Comparison of ENCODE assay signal across 25 cellular contexts in the genomic region with DNA sequence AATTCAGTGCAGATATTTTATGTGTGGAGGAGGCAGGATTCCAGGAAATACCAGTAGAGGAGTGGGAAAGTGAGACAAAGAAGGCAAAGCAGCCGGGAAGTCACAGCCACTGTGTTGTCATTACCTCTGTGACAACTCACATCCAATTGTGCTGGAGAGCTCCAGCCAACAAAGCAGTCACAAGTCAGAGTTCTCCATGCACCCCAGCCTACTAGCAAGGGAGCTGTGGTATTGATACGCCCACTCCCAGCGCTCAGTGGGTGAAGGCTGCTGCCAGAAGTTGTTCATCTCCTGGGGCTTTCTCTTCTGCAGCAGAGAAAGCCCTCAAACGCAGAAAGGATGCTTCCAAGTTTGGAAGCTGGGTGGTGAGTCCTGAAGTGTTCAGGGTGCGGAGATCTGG.
"Had no signal": no experiment of that assay in that cellular context is flagged by ENCODE, and none has a peak within 500 bp of the region (broad histone marks: within the 10 kb centered on the region; RNA-seq: fewer than 3 reads in every experiment).

No MANE protein-coding gene starts in this region.

- H3K27ac ChIP-seq: colonic mucosa, neutrophil, psoas muscle, skin epidermis, spleen, suprapubic skin, transverse colon, upper lobe of right lung, uterus had no signal

- H3K27ac Mint-ChIP-seq: dendritic cell treated with granulocyte-macrophage colony-stimulating factor and Interleukin-4, amounts not matched to agents 40 ng/mL and 50 ng/mL, for 4 days; effector memory CD8-positive, alpha-beta T cell; memory B cell; mesothelial cell of epicardium; naive B cell; nephron progenitor cell; stimulated activated naive B cell treated with anti-CD40 and anti-IgM and Interleukin-4, amounts not matched to agents 10 μg/mL and 1 μg/mL and 100 μg/mL, for 72 hours; stimulated activated naive CD8-positive, alpha-beta T cell treated with anti-CD3 and anti-CD28 coated beads, Interleukin-15, Interleukin-2, amounts not matched to agents 100 ng/mL and 50 ng/mL, for 24 hours had no signal

- H3K9me3 Mint-ChIP-seq: central memory CD8-positive, alpha-beta T cell; dendritic cell treated with granulocyte-macrophage colony-stimulating factor and Interleukin-4, amounts not matched to agents 40 ng/mL and 50 ng/mL, for 4 days; effector memory CD8-positive, alpha-beta T cell; memory B cell; naive B cell; nephron progenitor cell; stimulated activated naive B cell treated with anti-CD40 and anti-IgM and Interleukin-4, amounts not matched to agents 10 μg/mL and 1 μg/mL and 100 μg/mL, for 72 hours; stimulated activated naive CD8-positive, alpha-beta T cell treated with anti-CD3 and anti-CD28 coated beads, Interleukin-15, Interleukin-2, amounts not matched to agents 100 ng/mL and 50 ng/mL, for 24 hours had no signal

- H3K4me3 Mint-ChIP-seq: central memory CD8-positive, alpha-beta T cell; dendritic cell treated with granulocyte-macrophage colony-stimulating factor and Interleukin-4, amounts not matched to agents 40 ng/mL and 50 ng/mL, for 4 days; effector memory CD8-positive, alpha-beta T cell; memory B cell; mesothelial cell of epicardium; nephron progenitor cell; stimulated activated naive B cell treated with anti-CD40 and anti-IgM and Interleukin-4, amounts not matched to agents 10 μg/mL and 1 μg/mL and 100 μg/mL, for 72 hours; stimulated activated naive CD8-positive, alpha-beta T cell treated with anti-CD3 and anti-CD28 coated beads, Interleukin-15, Interleukin-2, amounts not matched to agents 100 ng/mL and 50 ng/mL, for 24 hours had no signal

- H3K36me3 Mint-ChIP-seq: memory B cell; mesothelial cell of epicardium; naive B cell; stimulated activated naive B cell treated with anti-CD40 and anti-IgM and Interleukin-4, amounts not matched to agents 10 μg/mL and 1 μg/mL and 100 μg/mL, for 72 hours had no signal

- FAIRE-seq: frontal cortex, keratinocyte had no signal

- H3K27me3 Mint-ChIP-seq: memory B cell; stimulated activated naive CD8-positive, alpha-beta T cell treated with anti-CD3 and anti-CD28 coated beads, Interleukin-15, Interleukin-2, amounts not matched to agents 100 ng/mL and 50 ng/mL, for 24 hours had no signal

- DNase-seq: colonic mucosa; effector memory CD8-positive, alpha-beta T cell; mucosa of descending colon; naive B cell; nephron progenitor cell; psoas muscle; right cardiac atrium; spleen; stimulated activated CD4-positive, alpha-beta T cell treated with anti-CD3 and anti-CD28 coated beads, Interleukin-2, amount 100 ng/mL, for 48 hours; stimulated activated naive B cell treated with anti-CD40 and anti-IgM and Interleukin-4, amounts not matched to agents 10 μg/mL and 1 μg/mL and 100 μg/mL, for 72 hours; transverse colon; uterus had no signal

- ATAC-seq: effector memory CD8-positive, alpha-beta T cell; left lobe of liver; mucosa of descending colon; psoas muscle; right cardiac atrium; stimulated activated naive B cell treated with anti-CD40 and anti-IgM and Interleukin-4, amounts not matched to agents 10 μg/mL and 1 μg/mL and 100 μg/mL, for 72 hours; upper lobe of right lung had no signal

- H3K4me3 ChIP-seq: colonic mucosa, lung, mucosa of descending colon, psoas muscle, skin epidermis, spleen, suprapubic skin, transverse colon, upper lobe of right lung, uterus had no signal

- H3K4me1 ChIP-seq: colonic mucosa, psoas muscle, spleen, suprapubic skin, transverse colon, upper lobe of right lung, uterus had no signal

- H3K9me3 ChIP-seq: colonic mucosa, mucosa of descending colon, neutrophil, psoas muscle, spleen, suprapubic skin, transverse colon, upper lobe of right lung, uterus had no signal

- H3K27me3 ChIP-seq: colonic mucosa, suprapubic skin, transverse colon, upper lobe of right lung, uterus had no signal

- H3K36me3 ChIP-seq: colonic mucosa, neutrophil, spleen, suprapubic skin, transverse colon, upper lobe of right lung, uterus had no signal

- H3K4me1 Mint-ChIP-seq: memory B cell; naive B cell; stimulated activated naive B cell treated with anti-CD40 and anti-IgM and Interleukin-4, amounts not matched to agents 10 μg/mL and 1 μg/mL and 100 μg/mL, for 72 hours had no signal
